8 cellular contexts compared by ENCODE assay signal in genomic region chr12:54032627-54033100, GRCh38. TPM values are rescaled to one million over a fixed set of nuclear protein-coding genes. Genes with fewer than 3 reads are reported as not detected.
DNase-seq lines count a peak whose midpoint lies in the region; ATAC-seq and TF ChIP-seq lines count a peak whose summit lies in the region.

Gene HOXC5 (plus strand): TSS chr12:54033050. CDS start chr12:54033123, 73 bp downstream.

- H3K79me2 ChIP-seq in hepatocyte = peaks cover under 1% of the 10 kb centered on the region

- TF ChIP-seq POLR2A in adrenal gland (IDR thresholded peaks at IDR 0.05) = no peak

- no peak for ATAC-seq in HG02981 (IDR thresholded peaks at IDR 0.05; ENCODE audit: unreplicated experiment)
- ATAC-seq in HG03280 (IDR thresholded peaks at IDR 0.05; ENCODE audit: unreplicated experiment) = no peak

- H3K4me2 ChIP-seq in hepatocyte = peak within 1 kb of the TSS; percentile 79

- no peaks in the 10 kb centered on the region for H4K20me1 ChIP-seq in hepatocyte (ENCODE audit: insufficient read depth, poor library complexity, severe bottlenecking)

- peaks cover 13 to 54% of the 10 kb centered on the region in 2 donors for H3K4me1 ChIP-seq in adrenal gland (replicated peaks in 1 of 2)
- peaks cover 38% of the 10 kb centered on the region for H3K4me1 ChIP-seq in hepatocyte (ENCODE audit: insufficient read depth)

- H3K27me3 ChIP-seq in MG63 = no peaks in the 10 kb centered on the region
- H3K27me3 ChIP-seq in adrenal gland = no peaks in the 10 kb centered on the region
- peaks cover 75% of the 10 kb centered on the region for H3K27me3 ChIP-seq in hepatocyte

- no peaks in the 10 kb centered on the region for H3K9me3 ChIP-seq in MG63
- H3K9me3 ChIP-seq in adrenal gland (replicated peaks in 1 of 3) = no peaks in the 10 kb centered on the region
- H3K9me3 ChIP-seq in hepatocyte (ENCODE audit: low read depth) = no peaks in the 10 kb centered on the region

- H3K27ac ChIP-seq in adrenal gland = peak within 1 kb of the TSS in 2 of 5 donors; percentile 88 to 95
- H3K27ac ChIP-seq in hepatocyte = peak within 1 kb of the TSS; percentile 2
- peak within 1 kb of the TSS in 8 of 21 experiments; percentile 1 to 88 (median 81) for H3K27ac ChIP-seq in skin epidermis

- DNase-seq in EL = peak; percentile 82
- DNase-seq in MG63 = peak; percentile 53
- DNase-seq in SKM-1 treated with dmso at 0.1 percent for 144 hours (lab: John Stamatoyannopoulos, UW; ENCODE audit: unreplicated experiment) = peak; percentile 1
- DNase-seq in adrenal gland = peak; percentile 71 to 95 (median 79)
- DNase-seq in hepatocyte (ENCODE audit: low spot score) = peak; percentile 86

- H3K4me3 ChIP-seq in MG63 = no peak within 1 kb of the TSS
- peak within 1 kb of the TSS in 2 of 4 donors; percentile 33 to 47 for H3K4me3 ChIP-seq in adrenal gland
- peak within 1 kb of the TSS; percentile 0 for H3K4me3 ChIP-seq in hepatocyte
- peak within 1 kb of the TSS; percentile 14 to 36 (median 30) for H3K4me3 ChIP-seq in skin epidermis

- no peak within 1 kb of the TSS for H2AFZ ChIP-seq in hepatocyte

- H3K9me2 ChIP-seq in hepatocyte (replicated peaks; ENCODE audit: insufficient read depth) = no peaks in the 10 kb centered on the region

- TF ChIP-seq CTCF in adrenal gland (IDR thresholded peaks at IDR 0.05) (peak; percentile 85 to 99 (median 96)), hepatocyte (IDR thresholded peaks at IDR 0.05; ENCODE audit: poor library complexity) (peak; percentile 93)

- intact Hi-C loops in adrenal gland (cut with DNase I) = loop anchor here (5.0 to 10.0 kb wide), 2 partner anchors 102 to 160 kb away; no protein-coding TSS in a partner anchor

- WGBS in adrenal gland, 4 donors = 1 to 2% (median 2%) methylated on average over 12 of the region's 12 CpGs
- WGBS in hepatocyte (ENCODE audit: low lambda C conversion rate, missing lambda C conversion rate) = 2% methylated on average over 12 of the region's 12 CpGs

- H3K36me3 ChIP-seq in MG63 (peaks cover 50% of the 10 kb centered on the region), adrenal gland (replicated peaks in 1 of 2) (no peaks in the 10 kb centered on the region), hepatocyte (replicated peaks; ENCODE audit: insufficient read depth, low read depth) (no peaks in the 10 kb centered on the region)

RNA-seq across cellular contexts. Expression of gene HOXC5, which starts in this region (rescaled TPM):
- not detected in 2 replicates for total RNA-seq in MG63 (2014; rRNA removed; shearing (Covaris generic); ENCODE audit: low replicate concordance)
- total RNA-seq in adrenal gland (1 to 10 TPM in 3 of 8 donors, under 1 TPM in 5; 0.36 to 1.9 (median 0.91) TPM), hepatocyte (0.20 and 0.40 TPM in 2 replicates)
- polyA plus RNA-seq in adrenal gland (1 to 10 TPM in 1 of 3 donors, under 1 TPM in 2; 0.48 to 1.3 (median 0.51) TPM), hepatocyte (0.18 and 1.1 TPM in 2 replicates)

Comparison
In these comparisons a context has a peak if more than half of its experiments do, and no peak if none do; other contexts are left out.
1. Peak in DNase-seq in MG63; RNA of the gene not detected or under 1 TPM.
2. DNase-seq: peak in every context shown above with its lines; median percentile 86 in hepatocyte; 82 in EL; 79 in adrenal gland; 53 in MG63; 1 in SKM-1 treated with dmso at 0.1 percent for 144 hours.